In genomic region chr6:35213161-35213823, GRCh38 we compare ENCODE assay signal across 8 cellular contexts. TPM values are rescaled to one million over a fixed set of nuclear protein-coding genes. Genes with fewer than 3 reads are reported as not detected.
A peak's percentile ranks its signal among the peaks of the same experiment; 100 is the strongest.
DNase-seq lines count a peak whose midpoint lies in the region; ATAC-seq, FAIRE-seq and TF ChIP-seq lines count a peak whose summit lies in the region.

No MANE protein-coding gene starts in this region.

- peaks cover 53 to 69% (median 59%) of the 10 kb centered on the region in 3 donors for H3K27me3 ChIP-seq in gastrocnemius medialis

- no peaks in the 10 kb centered on the region for H3K36me3 ChIP-seq in gastrocnemius medialis

- TF ChIP-seq CTCF in glutamatergic neuron (IDR thresholded peaks at IDR 0.05; ENCODE audit: partially characterized antibody, unreplicated experiment) (no peak), gastrocnemius medialis (IDR thresholded peaks at IDR 0.05 in 4 of 5, conservative IDR thresholded peaks at IDR 0.05 in 1 of 5) (no peak)

- no peak overlapping the region for H3K27ac ChIP-seq in gastrocnemius medialis

- no peak for TF ChIP-seq POLR2A in GM12891 (IDR thresholded peaks at IDR 0.05; ENCODE audit: low read depth, low read length)
- TF ChIP-seq POLR2A in gastrocnemius medialis (IDR thresholded peaks at IDR 0.05), result no peak

- H3K36me3 Mint-ChIP-seq in glutamatergic neuron (ENCODE audit: unreplicated experiment), result no peaks in the 10 kb centered on the region

- peaks cover 33% of the 10 kb centered on the region for H3K27me3 Mint-ChIP-seq in glutamatergic neuron (ENCODE audit: unreplicated experiment)

- intact Hi-C loops in gastrocnemius medialis (cut with DNase I; ENCODE audit: low total_unique reads), result no loop called here

- H3K27ac Mint-ChIP-seq in glutamatergic neuron (ENCODE audit: unreplicated experiment), result no peak overlapping the region

- peaks cover 16 to 21% of the 10 kb centered on the region in 2 donors for H3K4me1 ChIP-seq in gastrocnemius medialis

- peaks cover 3% of the 10 kb centered on the region for H3K9me3 Mint-ChIP-seq in glutamatergic neuron (ENCODE audit: unreplicated experiment)

- H3K4me1 Mint-ChIP-seq in glutamatergic neuron (ENCODE audit: low read depth, unreplicated experiment), result peaks cover 20% of the 10 kb centered on the region

- H3K4me3 Mint-ChIP-seq in glutamatergic neuron (ENCODE audit: unreplicated experiment), result peak overlapping the region; percentile 90

- ATAC-seq in gastrocnemius medialis, result no peak

- no peaks in the 10 kb centered on the region for H3K9me3 ChIP-seq in gastrocnemius medialis

- DNase-seq in GM12891 (ENCODE audit: insufficient read length, low spot score) (no peak), SK-N-DZ (ENCODE audit: low spot score) (peak; percentile 25), glutamatergic neuron (peak; percentile 71), gastrocnemius medialis (no peak), dermis blood vessel endothelial cell (no peak), middle frontal gyrus (ENCODE audit: extremely low spot score, low spot score) (no peak), kidney glomerular epithelial cell (lab: John Stamatoyannopoulos, UW) (no peak)
- no peak for DNase-seq in activated effector memory CD4-positive, alpha-beta T cell treated with anti-CD3 and anti-CD28 coated beads, Interleukin-2, amount 50 U/mL, for 16 hours

- in situ Hi-C loops in gastrocnemius medialis (cut with MboI; ENCODE audit: low sequenced_read_pairs in 4 of 4), result no loop called here

- H3K4me3 ChIP-seq in gastrocnemius medialis, result peak overlapping the region; percentile 33 to 68 (median 50)

- peak; percentile 68 for FAIRE-seq in GM12891 (lab: Jason Lieb, UNC)

TF ChIP-seq in GM12891, 5 proteins besides CTCF, POLR2A, EP300 and RAD21:
- TF ChIP-seq PAX5 (IDR thresholded peaks at IDR 0.05; ENCODE audit: insufficient read depth, low read length, severe bottlenecking), result no peak
- TF ChIP-seq POU2F2 (IDR thresholded peaks at IDR 0.05; ENCODE audit: low read depth, low read length), result no peak
- no peak for TF ChIP-seq POLR2AphosphoS5 (IDR thresholded peaks at IDR 0.05; ENCODE audit: low read depth, low read length)
- no peak for TF ChIP-seq TAF1 (IDR thresholded peaks at IDR 0.05; ENCODE audit: low read depth, low read length)
- TF ChIP-seq SPI1 (IDR thresholded peaks at IDR 0.05; ENCODE audit: low read depth, low read length), result no peak

RNA-seq across cellular contexts. Expression of gene SCUBE3, which starts 0.5 kb away (rescaled TPM):
- 0.04 TPM for polyA plus RNA-seq in GM12891 (2012; ENCODE audit: low read depth, missing spikeins)
- polyA plus RNA-seq in SK-N-DZ (2014; cell fraction: cytosol; rRNA removed), result 0.08 and 0.09 TPM in 2 replicates
- 0.02 and 0.13 TPM in 2 replicates for polyA plus RNA-seq in SK-N-DZ (2014; cell fraction: nucleus; rRNA removed)
- total RNA-seq in glutamatergic neuron (ENCODE audit: unreplicated experiment) (0.25 TPM), gastrocnemius medialis (under 1 TPM in 2 of 4 donors, not detected in 2; 0.05 to 0.07 TPM), dermis blood vessel endothelial cell (0.85 and 1.7 TPM in 2 replicates)

RNA-seq across cellular contexts. Expression of gene ZNF76, which starts 46.2 kb away (rescaled TPM):
- polyA plus RNA-seq in GM12891 (2012; ENCODE audit: low read depth, missing spikeins), result 21.5 TPM
- 15.5 and 18.4 TPM in 2 replicates for polyA plus RNA-seq in SK-N-DZ (2014; cell fraction: cytosol; rRNA removed)
- polyA plus RNA-seq in SK-N-DZ (2014; cell fraction: nucleus; rRNA removed), result 60.8 and 107 TPM in 2 replicates
- 38.3 TPM for total RNA-seq in glutamatergic neuron (ENCODE audit: unreplicated experiment)
- 10 to 100 TPM; 26.1 to 35.2 (median 27.5) TPM for total RNA-seq in gastrocnemius medialis
- total RNA-seq in dermis blood vessel endothelial cell, result 27.7 and 32.0 TPM in 2 replicates

Comparison
In these comparisons a context has a peak if more than half of its experiments do, and no peak if none do; other contexts are left out.
1. DNase-seq: peak in SK-N-DZ (single experiment) and glutamatergic neuron (single experiment); none in GM12891 (single experiment), gastrocnemius medialis (0 of 2), activated effector memory CD4-positive, alpha-beta T cell treated with anti-CD3 and anti-CD28 coated beads, Interleukin-2, amount 50 U/mL, for 16 hours (single experiment), dermis blood vessel endothelial cell (single experiment), middle frontal gyrus (single experiment) and kidney glomerular epithelial cell (single experiment).